1 cellular context compared by ENCODE assay signal in the genomic region with DNA sequence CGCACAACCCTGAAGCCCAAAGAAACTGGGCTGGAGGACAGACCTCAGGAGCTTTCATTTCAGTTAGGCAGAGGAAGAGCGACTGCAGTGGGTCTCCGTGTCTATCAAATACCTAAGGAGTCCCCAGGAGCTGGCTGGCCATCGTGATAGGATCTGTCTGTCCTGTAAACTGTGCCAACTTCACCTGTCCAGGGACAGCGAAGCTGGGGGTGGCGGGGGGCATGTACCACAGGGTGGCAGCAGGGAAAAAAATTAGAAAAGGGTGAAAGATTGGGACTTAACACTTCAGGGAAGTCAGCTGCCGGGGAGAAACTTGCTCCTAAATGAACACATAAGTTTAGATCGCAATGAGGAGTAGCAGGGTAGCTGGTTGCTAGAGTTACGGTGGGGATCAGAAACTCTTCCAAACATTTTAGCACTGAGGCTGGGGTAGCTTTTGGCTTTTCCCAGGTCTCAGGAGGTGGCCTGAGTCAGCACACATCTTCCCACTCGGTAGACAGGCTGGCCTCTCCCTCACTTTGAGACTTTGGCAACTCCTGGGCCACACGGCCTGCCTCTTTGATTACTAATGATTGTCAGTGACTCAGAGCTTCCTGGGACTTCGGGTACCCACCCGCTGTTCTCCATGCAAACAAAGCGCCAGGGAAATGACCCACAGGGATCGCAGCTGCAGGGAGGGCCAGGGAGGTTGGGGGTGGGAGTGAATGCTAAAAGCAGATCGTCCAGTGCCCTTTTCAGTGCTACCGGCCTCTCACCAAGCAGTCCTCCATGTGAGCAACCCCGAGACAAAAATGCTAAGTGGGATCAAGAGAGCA.
TF ChIP-seq lines count a peak whose summit lies in the region.

No MANE protein-coding gene starts in this region.

TF ChIP-seq in HepG2, 621 proteins besides CTCF, POLR2A, EP300 and RAD21 (continued from another document):
- no peak for TF ChIP-seq NR2F1 (CRISPR knock-in tag; IDR thresholded peaks at IDR 0.05)
- TF ChIP-seq U2AF1 (optimal IDR thresholded peaks at IDR 0.05; ENCODE audit: low read depth, low read length): peak; percentile 7
- no peak for TF ChIP-seq EED (CRISPR knock-in tag; IDR thresholded peaks at IDR 0.05)
- peak; percentile 1 for TF ChIP-seq DBP (CRISPR knock-in tag; IDR thresholded peaks at IDR 0.05; ENCODE audit: not compliant biosample characterization)
- TF ChIP-seq FOXP1 (IDR thresholded peaks at IDR 0.05): no peak
- TF ChIP-seq FOXP1 (CRISPR knock-in tag; IDR thresholded peaks at IDR 0.05): 0 out of 2 replicates have a peak, but pooled peaks have one; percentile 20
- TF ChIP-seq FOXJ3 (CRISPR knock-in tag; IDR thresholded peaks at IDR 0.05; ENCODE audit: borderline replicate concordance): 0 out of 2 replicates have a peak, but pooled peaks have one; percentile 6
- TF ChIP-seq TBP (CRISPR knock-in tag; IDR thresholded peaks at IDR 0.05): no peak
- no peak for TF ChIP-seq TEF (CRISPR knock-in tag; IDR thresholded peaks at IDR 0.05)
- no peak for TF ChIP-seq TOE1 (CRISPR knock-in tag; IDR thresholded peaks at IDR 0.05)
- no peak for TF ChIP-seq WIZ (CRISPR knock-in tag; IDR thresholded peaks at IDR 0.05)
- TF ChIP-seq ZNF672 (CRISPR knock-in tag; IDR thresholded peaks at IDR 0.05): no peak
- TF ChIP-seq ELF3 (CRISPR knock-in tag; IDR thresholded peaks at IDR 0.05): peak; percentile 41; the same call in 1 of the 2 replicates
- no peak for TF ChIP-seq KAT8 (CRISPR knock-in tag; IDR thresholded peaks at IDR 0.05)
- TF ChIP-seq GATAD2A (CRISPR knock-in tag; IDR thresholded peaks at IDR 0.05): 0 out of 2 replicates have a peak, but pooled peaks have one; percentile 19
- 0 out of 2 replicates have a peak, but pooled peaks have one; percentile 26 for TF ChIP-seq ZNF841 (CRISPR knock-in tag; IDR thresholded peaks at IDR 0.05; ENCODE audit: borderline replicate concordance)
- TF ChIP-seq ZNF768 (CRISPR knock-in tag; IDR thresholded peaks at IDR 0.05): no peak
- TF ChIP-seq MIER3 (CRISPR knock-in tag; IDR thresholded peaks at IDR 0.05; ENCODE audit: borderline replicate concordance): 0 out of 2 replicates have a peak, but pooled peaks have one; percentile 21
- 0 out of 2 replicates have a peak, but pooled peaks have one; percentile 10 for TF ChIP-seq ZNF558 (CRISPR knock-in tag; IDR thresholded peaks at IDR 0.05; ENCODE audit: borderline replicate concordance)
- TF ChIP-seq EZH2 (conservative IDR thresholded peaks at IDR 0.05; ENCODE audit: low read depth, low read length): no peak
- TF ChIP-seq ZNF234 (CRISPR knock-in tag; conservative IDR thresholded peaks at IDR 0.05): no peak; the same call in 1 of the 2 replicates
- no peak for TF ChIP-seq NONO (IDR thresholded peaks at IDR 0.05)
- peak; percentile 56 for TF ChIP-seq NONO (CRISPR knock-in tag; conservative IDR thresholded peaks at IDR 0.05)
- TF ChIP-seq HNRNPL (IDR thresholded peaks at IDR 0.05; ENCODE audit: low read depth, low read length): peak; percentile 80; the same call in 1 of the 2 replicates
- TF ChIP-seq, protein P1, sequence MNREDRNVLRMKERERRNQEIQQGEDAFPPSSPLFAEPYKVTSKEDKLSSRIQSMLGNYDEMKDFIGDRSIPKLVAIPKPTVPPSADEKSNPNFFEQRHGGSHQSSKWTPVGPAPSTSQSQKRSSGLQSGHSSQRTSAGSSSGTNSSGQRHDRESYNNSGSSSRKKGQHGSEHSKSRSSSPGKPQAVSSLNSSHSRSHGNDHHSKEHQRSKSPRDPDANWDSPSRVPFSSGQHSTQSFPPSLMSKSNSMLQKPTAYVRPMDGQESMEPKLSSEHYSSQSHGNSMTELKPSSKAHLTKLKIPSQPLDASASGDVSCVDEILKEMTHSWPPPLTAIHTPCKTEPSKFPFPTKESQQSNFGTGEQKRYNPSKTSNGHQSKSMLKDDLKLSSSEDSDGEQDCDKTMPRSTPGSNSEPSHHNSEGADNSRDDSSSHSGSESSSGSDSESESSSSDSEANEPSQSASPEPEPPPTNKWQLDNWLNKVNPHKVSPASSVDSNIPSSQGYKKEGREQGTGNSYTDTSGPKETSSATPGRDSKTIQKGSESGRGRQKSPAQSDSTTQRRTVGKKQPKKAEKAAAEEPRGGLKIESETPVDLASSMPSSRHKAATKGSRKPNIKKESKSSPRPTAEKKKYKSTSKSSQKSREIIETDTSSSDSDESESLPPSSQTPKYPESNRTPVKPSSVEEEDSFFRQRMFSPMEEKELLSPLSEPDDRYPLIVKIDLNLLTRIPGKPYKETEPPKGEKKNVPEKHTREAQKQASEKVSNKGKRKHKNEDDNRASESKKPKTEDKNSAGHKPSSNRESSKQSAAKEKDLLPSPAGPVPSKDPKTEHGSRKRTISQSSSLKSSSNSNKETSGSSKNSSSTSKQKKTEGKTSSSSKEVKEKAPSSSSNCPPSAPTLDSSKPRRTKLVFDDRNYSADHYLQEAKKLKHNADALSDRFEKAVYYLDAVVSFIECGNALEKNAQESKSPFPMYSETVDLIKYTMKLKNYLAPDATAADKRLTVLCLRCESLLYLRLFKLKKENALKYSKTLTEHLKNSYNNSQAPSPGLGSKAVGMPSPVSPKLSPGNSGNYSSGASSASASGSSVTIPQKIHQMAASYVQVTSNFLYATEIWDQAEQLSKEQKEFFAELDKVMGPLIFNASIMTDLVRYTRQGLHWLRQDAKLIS (CRISPR knock-in tag; IDR thresholded peaks at IDR 0.05): peak; percentile 30; the same call in 1 of the 2 replicates
- TF ChIP-seq SMARCC2 (IDR thresholded peaks at IDR 0.05): no peak
- no peak for TF ChIP-seq THRA (CRISPR knock-in tag; IDR thresholded peaks at IDR 0.05; ENCODE audit: borderline replicate concordance)
- TF ChIP-seq POGZ (CRISPR knock-in tag; IDR thresholded peaks at IDR 0.05): no peak
- TF ChIP-seq ATRX (CRISPR knock-in tag; IDR thresholded peaks at IDR 0.05; ENCODE audit: borderline replicate concordance): no peak
- TF ChIP-seq, protein P2, sequence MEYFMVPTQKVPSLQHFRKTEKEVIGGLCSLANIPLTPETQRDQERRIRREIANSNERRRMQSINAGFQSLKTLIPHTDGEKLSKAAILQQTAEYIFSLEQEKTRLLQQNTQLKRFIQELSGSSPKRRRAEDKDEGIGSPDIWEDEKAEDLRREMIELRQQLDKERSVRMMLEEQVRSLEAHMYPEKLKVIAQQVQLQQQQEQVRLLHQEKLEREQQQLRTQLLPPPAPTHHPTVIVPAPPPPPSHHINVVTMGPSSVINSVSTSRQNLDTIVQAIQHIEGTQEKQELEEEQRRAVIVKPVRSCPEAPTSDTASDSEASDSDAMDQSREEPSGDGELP (IDR thresholded peaks at IDR 0.05; ENCODE audit: borderline replicate concordance, low read depth): peak; percentile 66; the same call in 1 of the 2 replicates
- TF ChIP-seq ZNF605 (CRISPR knock-in tag; IDR thresholded peaks at IDR 0.05): no peak
- TF ChIP-seq JUND (CRISPR knock-in tag; IDR thresholded peaks at IDR 0.05): 0 out of 2 replicates have a peak, but pooled peaks have one; percentile 11
- TF ChIP-seq HMG20B (CRISPR knock-in tag; conservative IDR thresholded peaks at IDR 0.05): no peak
